In genomic region chr7:74083117-74083876, GRCh38 we compare ENCODE assay signal across 8 cellular contexts.
A peak's percentile ranks its signal among the peaks of the same experiment; 100 is the strongest.
DNase-seq lines count a peak whose midpoint lies in the region; ATAC-seq lines count a peak whose summit lies in the region.

Gene LIMK1 (plus strand): TSS chr7:74083804. CDS start chr7:74083991, 187 bp downstream.

- ATAC-seq in GM18867 (IDR thresholded peaks at IDR 0.05; ENCODE audit: unreplicated experiment) (peak; percentile 71), HG03103 (IDR thresholded peaks at IDR 0.05; ENCODE audit: low read depth, unreplicated experiment) (peak; percentile 62)

- in situ Hi-C loops in ACHN (cut with HindIII; ENCODE audit: low pct_ligation_motif_present, low pct_unique_long_range_greater_than_20kb, low sequenced_read_pairs): no loop called here

- H3K27ac ChIP-seq in cingulate gyrus (ENCODE audit: low read depth, low read length) (peak within 1 kb of the TSS; percentile 60), layer of hippocampus (ENCODE audit: low read depth, low read length) (peak within 1 kb of the TSS; percentile 52)

- DNase-seq in ACHN: peak; percentile 81
- peak; percentile 46 to 66 for DNase-seq in NCI-H446 (lab: John Stamatoyannopoulos, UW)
- peak; percentile 75 to 83 for DNase-seq in activated CD4-positive, alpha-beta T cell treated with anti-CD3 and anti-CD28 coated beads for 4 hours
- DNase-seq in stimulated activated CD4-positive, alpha-beta T cell treated with anti-CD3 and anti-CD28 coated beads, Interleukin-1b, Interleukin-23, amount 100 ng/mL, for 1 hour (ENCODE audit: low read depth in 2 of 2): peak; percentile 63 to 65

- H3K27me3 ChIP-seq in layer of hippocampus (ENCODE audit: control insufficient read depth, insufficient read depth, low read length): no peaks in the 10 kb centered on the region

Comparison
In these comparisons a context has a peak if more than half of its experiments do, and no peak if none do; other contexts are left out.
1. Peak in every context shown above with its lines: DNase-seq, ATAC-seq and H3K27ac ChIP-seq.